Comparison of ENCODE assay signal across 1 cellular context in genomic region chr3:144162042-144162441, GRCh38.
TF ChIP-seq lines count a peak whose summit lies in the region.

No MANE protein-coding gene starts in this region.

TF ChIP-seq in HepG2, 621 proteins besides CTCF, POLR2A, EP300 and RAD21 (continued from another document and continues in another):
- no peak; the same call in 1 of the 2 replicates for TF ChIP-seq HNF1A (IDR thresholded peaks at IDR 0.05; ENCODE audit: low read depth)
- no peak for TF ChIP-seq HNF1A (CRISPR knock-in tag; IDR thresholded peaks at IDR 0.05; ENCODE audit: borderline replicate concordance)
- TF ChIP-seq REXO4 (CRISPR knock-in tag; IDR thresholded peaks at IDR 0.05; ENCODE audit: borderline replicate concordance), result no peak
- no peak for TF ChIP-seq SRSF9 (IDR thresholded peaks at IDR 0.05; ENCODE audit: borderline replicate concordance, insufficient read depth, low read depth, low read length, poor library complexity, severe bottlenecking)
- TF ChIP-seq ZBTB39 (CRISPR knock-in tag; IDR thresholded peaks at IDR 0.05), result 0 out of 2 replicates have a peak, but pooled peaks have one; percentile 48
- TF ChIP-seq MAFF (IDR thresholded peaks at IDR 0.05; ENCODE audit: low read depth, low read length), result peak; percentile 45
- peak; percentile 65 for TF ChIP-seq RARA (CRISPR knock-in tag; IDR thresholded peaks at IDR 0.05)
- TF ChIP-seq IKZF5 (CRISPR knock-in tag; IDR thresholded peaks at IDR 0.05), result peak; percentile 50; the same call in 1 of the 2 replicates
- TF ChIP-seq NRL (CRISPR knock-in tag; IDR thresholded peaks at IDR 0.05; ENCODE audit: borderline replicate concordance), result no peak
- TF ChIP-seq ELK4 (CRISPR knock-in tag; IDR thresholded peaks at IDR 0.05; ENCODE audit: borderline replicate concordance), result no peak
- no peak for TF ChIP-seq RNF2 (conservative IDR thresholded peaks at IDR 0.05; ENCODE audit: low read depth)
- TF ChIP-seq PAWR (CRISPR knock-in tag; IDR thresholded peaks at IDR 0.05; ENCODE audit: borderline replicate concordance), result no peak
- peak; percentile 68; the same call in 1 of the 2 replicates for TF ChIP-seq SIX4 (CRISPR knock-in tag; IDR thresholded peaks at IDR 0.05)
- no peak for TF ChIP-seq ZNF616 (CRISPR knock-in tag; IDR thresholded peaks at IDR 0.05; ENCODE audit: low read depth)
- TF ChIP-seq MNT (IDR thresholded peaks at IDR 0.05), result no peak
- TF ChIP-seq BORCS8-MEF2B (CRISPR knock-in tag; IDR thresholded peaks at IDR 0.05), result no peak
- TF ChIP-seq PITX1 (CRISPR knock-in tag; IDR thresholded peaks at IDR 0.05), result peak; percentile 32; the same call in 1 of the 2 replicates
- TF ChIP-seq ZMYM2 (CRISPR knock-in tag; IDR thresholded peaks at IDR 0.05), result no peak
- TF ChIP-seq AGO2 (optimal IDR thresholded peaks at IDR 0.05; ENCODE audit: low read depth, low read length), result no peak
- TF ChIP-seq ZFP90 (CRISPR knock-in tag; IDR thresholded peaks at IDR 0.05; ENCODE audit: borderline replicate concordance), result no peak
- TF ChIP-seq MZF1 (CRISPR knock-in tag; IDR thresholded peaks at IDR 0.05; ENCODE audit: borderline replicate concordance), result no peak
- no peak for TF ChIP-seq ZNF724P (CRISPR knock-in tag; IDR thresholded peaks at IDR 0.05; ENCODE audit: borderline replicate concordance)
- TF ChIP-seq PCBP1 (IDR thresholded peaks at IDR 0.05; ENCODE audit: borderline replicate concordance, low read depth, low read length), result no peak
- peak; percentile 62; the same call in 1 of the 2 replicates for TF ChIP-seq HDAC2 (CRISPR knock-in tag; IDR thresholded peaks at IDR 0.05)
- no peak for TF ChIP-seq ZSCAN21 (CRISPR knock-in tag; IDR thresholded peaks at IDR 0.05; ENCODE audit: borderline replicate concordance)
- TF ChIP-seq KLF13 (CRISPR knock-in tag; IDR thresholded peaks at IDR 0.05), result no peak
- TF ChIP-seq ZBTB20 (CRISPR knock-in tag; IDR thresholded peaks at IDR 0.05; ENCODE audit: borderline replicate concordance, low read depth), result no peak
- TF ChIP-seq ARID2 (CRISPR knock-in tag; IDR thresholded peaks at IDR 0.05; ENCODE audit: borderline replicate concordance), result no peak
- no peak for TF ChIP-seq ZNF747 (CRISPR knock-in tag; IDR thresholded peaks at IDR 0.05; ENCODE audit: borderline replicate concordance)
- TF ChIP-seq ESRRA (CRISPR knock-in tag; IDR thresholded peaks at IDR 0.05; ENCODE audit: low read depth), result no peak
- no peak for TF ChIP-seq CAMTA2 (CRISPR knock-in tag; IDR thresholded peaks at IDR 0.05; ENCODE audit: borderline replicate concordance)
- TF ChIP-seq ZNF597 (CRISPR knock-in tag; IDR thresholded peaks at IDR 0.05), result no peak
- TF ChIP-seq ZNF282 (IDR thresholded peaks at IDR 0.05; ENCODE audit: partially characterized antibody), result no peak
- TF ChIP-seq MATR3 (CRISPR knock-in tag; IDR thresholded peaks at IDR 0.05), result no peak
- TF ChIP-seq UBTF (CRISPR knock-in tag; IDR thresholded peaks at IDR 0.05), result no peak
- no peak for TF ChIP-seq E2F1 (CRISPR knock-in tag; IDR thresholded peaks at IDR 0.05)
- TF ChIP-seq KDM5B (CRISPR knock-in tag; IDR thresholded peaks at IDR 0.05; ENCODE audit: borderline replicate concordance), result no peak
- TF ChIP-seq ZNF556 (CRISPR knock-in tag; IDR thresholded peaks at IDR 0.05; ENCODE audit: borderline replicate concordance), result no peak
- no peak for TF ChIP-seq MTF2 (CRISPR knock-in tag; IDR thresholded peaks at IDR 0.05; ENCODE audit: borderline replicate concordance)
- TF ChIP-seq KDM4B (CRISPR knock-in tag; IDR thresholded peaks at IDR 0.05), result no peak
- TF ChIP-seq ATF7 (IDR thresholded peaks at IDR 0.05), result no peak
- TF ChIP-seq ATF7 (CRISPR knock-in tag; IDR thresholded peaks at IDR 0.05), result no peak
- TF ChIP-seq ZNF280B (CRISPR knock-in tag; IDR thresholded peaks at IDR 0.05; ENCODE audit: borderline replicate concordance), result no peak
- TF ChIP-seq FOXK2 (IDR thresholded peaks at IDR 0.05), result peak; percentile 40; the same call in 1 of the 2 replicates
